In genomic region chr3:139755551-139755950, GRCh38 we compare ENCODE assay signal across 4 cellular contexts.
"Had no signal": no experiment of that assay in that cellular context is flagged by ENCODE, and none has a peak within 500 bp of the region (broad histone marks: within the 10 kb centered on the region; RNA-seq: fewer than 3 reads in every experiment).

No MANE protein-coding gene starts in this region.

- H3K27ac Mint-ChIP-seq: GM23338, H9 had no signal

- H3K4me3 Mint-ChIP-seq: GM23338, H9 had no signal

- H3K4me1 Mint-ChIP-seq: GM23338, H9 had no signal

- DNase-seq: H9, HCEC 1CT, IMR-90 had no signal

- ATAC-seq: GM23338 had no signal

- H3K9me3 Mint-ChIP-seq: GM23338 had no signal

- H3K4me3 ChIP-seq: GM23338 had no signal
